7 cellular contexts compared by ENCODE assay signal in the genomic region with DNA sequence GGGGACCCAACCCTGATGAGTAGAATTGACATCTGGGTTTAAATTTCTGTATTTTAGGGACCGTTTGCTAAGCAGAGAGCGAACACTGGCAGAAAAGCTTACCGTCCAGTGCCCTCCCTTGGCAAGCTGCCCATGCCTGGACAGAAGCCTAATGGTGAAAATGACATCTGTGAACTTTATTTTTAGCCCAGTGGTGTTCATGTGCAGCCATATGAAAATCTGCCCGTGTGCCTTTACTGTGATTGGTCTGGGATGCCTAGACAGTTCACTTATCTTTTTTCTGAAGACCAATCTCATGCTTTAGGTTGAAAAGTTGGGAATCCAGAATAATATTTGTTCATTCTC. TPM values are rescaled to one million over a fixed set of nuclear protein-coding genes. Genes with fewer than 3 reads are reported as not detected.
A peak's percentile ranks its signal among the peaks of the same experiment; 100 is the strongest.
DNase-seq lines count a peak whose midpoint lies in the region; ATAC-seq and TF ChIP-seq lines count a peak whose summit lies in the region.

No MANE protein-coding gene starts in this region.

- H2BK120ac ChIP-seq in IMR-90 (ENCODE audit: low read depth, low read length), result no peak overlapping the region

- 43% methylated on average over 3 of the region's 4 CpGs; no CpG with 5 or more reads in 1 of the 2 experiments for WGBS in IMR-90 (ENCODE audit: extremely low coverage in 2 of 2, insufficient read length in 1 of 2), 2 experiments

- in situ Hi-C loops in IMR-90 (cut with MboI; ENCODE audit: low sequenced_read_pairs), result no loop called here
- in situ Hi-C loops in astrocyte of the spinal cord (cut with HindIII; ENCODE audit: low sequenced_read_pairs), result no loop called here

- TF ChIP-seq CTCF in IMR-90 (conservative IDR thresholded peaks at IDR 0.05; ENCODE audit: low read depth, low read length) (no peak), astrocyte of the spinal cord (IDR thresholded peaks at IDR 0.05; ENCODE audit: low read depth, low read length) (no peak)

- H3K27ac ChIP-seq in IMR-90 (ENCODE audit: insufficient read depth, low read length) (no peak overlapping the region), subcutaneous abdominal adipose tissue (ENCODE audit: low read depth, low read length) (peak overlapping the region; percentile 90)

- intact Hi-C loops in IMR-90 (cut with micrococcal nuclease), result loop anchor here (2.0 kb wide), 3 partner anchors 71 to 129 kb away; partner anchors contain the start of gene SCARB2

- H2AFZ ChIP-seq in IMR-90 (replicated peaks; ENCODE audit: low read length, poor library complexity), result peak overlapping the region; percentile 94

- H3K14ac ChIP-seq in IMR-90 (replicated peaks; ENCODE audit: low read depth, low read length), result no peak overlapping the region

- H4K5ac ChIP-seq in IMR-90 (ENCODE audit: low read depth, low read length), result no peak overlapping the region

- H3K4me1 ChIP-seq in IMR-90 (ENCODE audit: control insufficient read depth, insufficient read depth, low read length), result peaks cover 6% of the 10 kb centered on the region; the same call in 1 of the 2 replicates
- peaks cover 2 to 79% (median 49%) of the 10 kb centered on the region in 5 donors for H3K4me1 ChIP-seq in subcutaneous abdominal adipose tissue (ENCODE audit: control insufficient read depth in 5 of 5, insufficient read depth in 5 of 5, low read length in 5 of 5)

- peak overlapping the region; percentile 82 for H3K4me3 ChIP-seq in IMR-90 (ENCODE audit: insufficient read depth, low read depth, low read length)
- peak overlapping the region; percentile 74 for H3K4me3 ChIP-seq in astrocyte of the spinal cord (ENCODE audit: low read depth, low read length)
- peak overlapping the region; percentile 79 to 93 (median 83) for H3K4me3 ChIP-seq in subcutaneous abdominal adipose tissue (ENCODE audit: low read depth in 1 of 5, low read length in 5 of 5)

- H2AK9ac ChIP-seq in IMR-90 (replicated peaks; ENCODE audit: low read depth, low read length, poor library complexity), result peak overlapping the region; percentile 79

- H2BK5ac ChIP-seq in IMR-90 (ENCODE audit: low read depth, low read length, poor library complexity, severe bottlenecking), result no peak overlapping the region

- H3K9ac ChIP-seq in IMR-90 (ENCODE audit: low read depth, low read length) (peak overlapping the region; percentile 82; the same call in 1 of the 2 replicates), subcutaneous abdominal adipose tissue (ENCODE audit: low read length in 5 of 5) (peak overlapping the region in 4 of 5 donors; percentile 19 to 89 (median 73))

- no peak overlapping the region for H2BK20ac ChIP-seq in IMR-90 (ENCODE audit: low read depth, low read length)

- POLR2A ChIA-PET in IMR-90 (lab: Charles Lee; ENCODE audit: unreplicated experiment), result no interaction called here

- H3K36me3 ChIP-seq in IMR-90 (ENCODE audit: control insufficient read depth, insufficient read depth, low read length), result peaks cover 8% of the 10 kb centered on the region
- peaks cover 4 to 16% (median 10%) of the 10 kb centered on the region in 5 donors for H3K36me3 ChIP-seq in subcutaneous abdominal adipose tissue (ENCODE audit: control insufficient read depth in 5 of 5, insufficient read depth in 5 of 5, low read length in 5 of 5)

- peaks cover 28 to 40% of the 10 kb centered on the region in 2 experiments; a peak in 3 of 4 replicates for H3K79me1 ChIP-seq in IMR-90 (ENCODE audit: low read depth in 1 of 2, low read length in 2 of 2)

- no peak overlapping the region for H4K8ac ChIP-seq in IMR-90 (ENCODE audit: low read depth in 2 of 2, low read length in 2 of 2)

- H2AK5ac ChIP-seq in IMR-90 (ENCODE audit: low read depth, low read length), result no peak overlapping the region

- DNase-seq in IMR-90 (no peak), astrocyte of the spinal cord (ENCODE audit: low read depth, low spot score) (no peak), kidney tubule cell (ENCODE audit: low spot score) (peak; percentile 32), NCI-H1417 treated with DMSO at 0.1 percent for 48 hours (lab: John Stamatoyannopoulos, UW) (no peak), MV-4-11 (lab: John Stamatoyannopoulos, UW) (no peak)

- H3K9me1 ChIP-seq in IMR-90 (ENCODE audit: insufficient read depth, low read length), result peaks cover 20% of the 10 kb centered on the region

- peak overlapping the region; percentile 87 for H3K4me2 ChIP-seq in IMR-90 (ENCODE audit: low read depth, low read length)

- no peaks in the 10 kb centered on the region; the same call in 1 of the 2 replicates for H4K20me1 ChIP-seq in IMR-90 (ENCODE audit: insufficient read depth, low read length)

- no peak for TF ChIP-seq POLR2A in IMR-90 (IDR thresholded peaks at IDR 0.05; ENCODE audit: low read depth, low read length)

- H3K9me3 ChIP-seq in IMR-90 (ENCODE audit: control insufficient read depth, insufficient read depth, low read length) (no peaks in the 10 kb centered on the region), subcutaneous abdominal adipose tissue (ENCODE audit: control insufficient read depth in 5 of 5, low read length in 5 of 5) (no peaks in the 10 kb centered on the region)

- no peak overlapping the region for H3K4ac ChIP-seq in IMR-90 (ENCODE audit: low read depth, low read length)

- H4K91ac ChIP-seq in IMR-90 (ENCODE audit: insufficient read depth, low read depth, low read length), result no peak overlapping the region

- dilution Hi-C loops in IMR-90 (cut with HindIII; ENCODE audit: low sequenced_read_pairs, unreplicated experiment), result no loop called here

- no peak overlapping the region for H3K18ac ChIP-seq in IMR-90 (ENCODE audit: low read depth, low read length)

- no peak overlapping the region for H2BK15ac ChIP-seq in IMR-90 (ENCODE audit: low read depth, low read length)

- ATAC-seq in IMR-90 (ENCODE audit: low read depth) (no peak), GM21423 (IDR thresholded peaks at IDR 0.05; ENCODE audit: unreplicated experiment) (no peak)

- peak overlapping the region; percentile 76; the same call in 1 of the 2 replicates for H3K23ac ChIP-seq in IMR-90 (ENCODE audit: low read depth, low read length)

- no peak overlapping the region for H3K56ac ChIP-seq in IMR-90 (ENCODE audit: extremely low read depth, insufficient read depth, low read length)

- CTCF ChIA-PET in IMR-90 (lab: Yijun Ruan, JAX), result interaction anchor here (0.7 to 2.0 kb wide), 4 partner anchors 25 to 880 kb away, joined by 3 to 5 read pairs (median 4); no protein-coding TSS in a partner anchor

- H3K27me3 ChIP-seq in IMR-90 (ENCODE audit: control insufficient read depth, insufficient read depth, low read length) (no peaks in the 10 kb centered on the region), subcutaneous abdominal adipose tissue (ENCODE audit: control insufficient read depth in 5 of 5, insufficient read depth in 4 of 5, low read length in 5 of 5) (no peaks in the 10 kb centered on the region)

- TF ChIP-seq RAD21 in IMR-90 (IDR thresholded peaks at IDR 0.05; ENCODE audit: low read length), result no peak

- BruUV-seq in IMR-90 (replicated peaks; lab: Mats Ljungman, UMichigan), result no TSS peak

TF ChIP-seq in IMR-90, 13 proteins besides CTCF, POLR2A, EP300 and RAD21:
- TF ChIP-seq RFX5 (IDR thresholded peaks at IDR 0.05; ENCODE audit: low read depth, low read length), result no peak
- TF ChIP-seq MAZ (IDR thresholded peaks at IDR 0.05; ENCODE audit: borderline replicate concordance, low read depth, low read length), result no peak
- no peak for TF ChIP-seq FOS (IDR thresholded peaks at IDR 0.05; ENCODE audit: low read depth, low read length)

RNA-seq across cellular contexts. Expression of gene STBD1, which starts 1.1 kb away (rescaled TPM):
- total RNA-seq in IMR-90 (2012; rRNA removed), result 2.2 and 3.0 TPM in 2 replicates
- polyA plus RNA-seq in IMR-90 (2012; rRNA removed), result 1.3 and 1.7 TPM in 2 replicates
- polyA plus RNA-seq in IMR-90 (2012; cell fraction: cytosol; rRNA removed), result 0.55 and 1.1 TPM in 2 replicates
- 0.09 and 0.13 TPM in 2 replicates for polyA plus RNA-seq in IMR-90 (2012; cell fraction: nucleus; rRNA removed; ENCODE audit: low replicate concordance)

RNA-seq across cellular contexts. Expression of gene FAM47E, which starts 56.1 kb away (rescaled TPM):
- under 0.01 TPM in 1 of 2 replicates, not detected in the other for total RNA-seq in IMR-90 (2012; rRNA removed)
- polyA plus RNA-seq in IMR-90 (2012; rRNA removed), result 0.05 TPM in 1 of 2 replicates, not detected in the other
- polyA plus RNA-seq in IMR-90 (2012; cell fraction: cytosol; rRNA removed), result not detected in 2 replicates
- polyA plus RNA-seq in IMR-90 (2012; cell fraction: nucleus; rRNA removed; ENCODE audit: low replicate concordance), result 0.02 TPM in 1 of 2 replicates, not detected in the other
